Comparison of ENCODE assay signal across 1 cellular context in genomic region chr16:50697881-50698767, GRCh38.
TF ChIP-seq lines count a peak whose summit lies in the region.

No MANE protein-coding gene starts in this region.

TF ChIP-seq in GM12878, 131 proteins besides CTCF, POLR2A, EP300 and RAD21 (continued from another document and continues in another):
- TF ChIP-seq, protein P1, sequence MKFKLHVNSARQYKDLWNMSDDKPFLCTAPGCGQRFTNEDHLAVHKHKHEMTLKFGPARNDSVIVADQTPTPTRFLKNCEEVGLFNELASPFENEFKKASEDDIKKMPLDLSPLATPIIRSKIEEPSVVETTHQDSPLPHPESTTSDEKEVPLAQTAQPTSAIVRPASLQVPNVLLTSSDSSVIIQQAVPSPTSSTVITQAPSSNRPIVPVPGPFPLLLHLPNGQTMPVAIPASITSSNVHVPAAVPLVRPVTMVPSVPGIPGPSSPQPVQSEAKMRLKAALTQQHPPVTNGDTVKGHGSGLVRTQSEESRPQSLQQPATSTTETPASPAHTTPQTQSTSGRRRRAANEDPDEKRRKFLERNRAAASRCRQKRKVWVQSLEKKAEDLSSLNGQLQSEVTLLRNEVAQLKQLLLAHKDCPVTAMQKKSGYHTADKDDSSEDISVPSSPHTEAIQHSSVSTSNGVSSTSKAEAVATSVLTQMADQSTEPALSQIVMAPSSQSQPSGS (IDR thresholded peaks at IDR 0.05; ENCODE audit: low read length) = peak; percentile 74
- TF ChIP-seq NFYA (IDR thresholded peaks at IDR 0.05; ENCODE audit: borderline replicate concordance, low read depth, low read length) (no peak), JUND (IDR thresholded peaks at IDR 0.05; ENCODE audit: low read depth, low read length) (no peak), CUX1 (IDR thresholded peaks at IDR 0.05; ENCODE audit: insufficient replicate concordance, low read depth, low read length) (no peak), IKZF1 (conservative IDR thresholded peaks at IDR 0.05) (peak; percentile 95), EGR1 (IDR thresholded peaks at IDR 0.05; ENCODE audit: borderline replicate concordance in 1 of 2, low read depth in 2 of 2, low read length in 2 of 2) (peak in 1 of 2 experiments; percentile 81; a peak in 2 of 3 replicates), EZH2 (IDR thresholded peaks at IDR 0.05; ENCODE audit: borderline replicate concordance, control insufficient read depth, low read depth, low read length) (no peak), SUPT20H (IDR thresholded peaks at IDR 0.05; ENCODE audit: borderline replicate concordance, control insufficient read depth, low read depth, low read length) (no peak), NFXL1 (IDR thresholded peaks at IDR 0.05; ENCODE audit: borderline replicate concordance) (no peak), NBN (IDR thresholded peaks at IDR 0.05) (peak; percentile 83), TCF3 (IDR thresholded peaks at IDR 0.05; ENCODE audit: borderline replicate concordance, insufficient read depth, low read depth, low read length) (no peak), PAX8 (IDR thresholded peaks at IDR 0.05) (no peak), IKZF2 (IDR thresholded peaks at IDR 0.05) (peak; percentile 89 to 90), CHD1 (IDR thresholded peaks at IDR 0.05; ENCODE audit: low read depth, low read length) (no peak), RFX5 (IDR thresholded peaks at IDR 0.05; ENCODE audit: low read depth, low read length) (no peak), ZNF207 (IDR thresholded peaks at IDR 0.05; ENCODE audit: borderline replicate concordance) (peak; percentile 83), POLR2AphosphoS2 (IDR thresholded peaks at IDR 0.05; ENCODE audit: low read depth, low read length) (no peak; the same call in 1 of the 2 replicates), SREBF1 (IDR thresholded peaks at IDR 0.05; ENCODE audit: low read length) (no peak), EED (IDR thresholded peaks at IDR 0.05; ENCODE audit: low read depth) (peak; percentile 83), FOS (IDR thresholded peaks at IDR 0.05; ENCODE audit: borderline replicate concordance, extremely low read depth, insufficient read length) (no peak), SMC3 (IDR thresholded peaks at IDR 0.05; ENCODE audit: borderline replicate concordance, low read length) (no peak), ZNF274 (IDR thresholded peaks at IDR 0.05; ENCODE audit: insufficient read depth, insufficient read length) (no peak), LARP7 (IDR thresholded peaks at IDR 0.05) (peak; percentile 63; the same call in 1 of the 2 replicates), ZNF592 (IDR thresholded peaks at IDR 0.05) (no peak), YY1 (IDR thresholded peaks at IDR 0.05; ENCODE audit: low read depth, low read length) (peak; percentile 38; the same call in 1 of the 2 replicates), RBBP5 (conservative IDR thresholded peaks at IDR 0.05) (no peak; the same call in 1 of the 2 replicates), TAF1 (IDR thresholded peaks at IDR 0.05; ENCODE audit: borderline replicate concordance, low read depth, low read length) (no peak), CHD2 (IDR thresholded peaks at IDR 0.05; ENCODE audit: borderline replicate concordance, low read depth, low read length) (peak; percentile 14; the same call in 1 of the 2 replicates), HDAC2 (IDR thresholded peaks at IDR 0.05) (no peak), CREB1 (IDR thresholded peaks at IDR 0.05; ENCODE audit: low read depth) (no peak), RB1 (IDR thresholded peaks at IDR 0.05; ENCODE audit: borderline replicate concordance) (no peak), CREM (IDR thresholded peaks at IDR 0.05; ENCODE audit: low read depth) (no peak), MYC (IDR thresholded peaks at IDR 0.05; ENCODE audit: insufficient read depth, insufficient read length, insufficient replicate concordance, low read length, severe bottlenecking) (no peak)
- TF ChIP-seq, protein P2, sequence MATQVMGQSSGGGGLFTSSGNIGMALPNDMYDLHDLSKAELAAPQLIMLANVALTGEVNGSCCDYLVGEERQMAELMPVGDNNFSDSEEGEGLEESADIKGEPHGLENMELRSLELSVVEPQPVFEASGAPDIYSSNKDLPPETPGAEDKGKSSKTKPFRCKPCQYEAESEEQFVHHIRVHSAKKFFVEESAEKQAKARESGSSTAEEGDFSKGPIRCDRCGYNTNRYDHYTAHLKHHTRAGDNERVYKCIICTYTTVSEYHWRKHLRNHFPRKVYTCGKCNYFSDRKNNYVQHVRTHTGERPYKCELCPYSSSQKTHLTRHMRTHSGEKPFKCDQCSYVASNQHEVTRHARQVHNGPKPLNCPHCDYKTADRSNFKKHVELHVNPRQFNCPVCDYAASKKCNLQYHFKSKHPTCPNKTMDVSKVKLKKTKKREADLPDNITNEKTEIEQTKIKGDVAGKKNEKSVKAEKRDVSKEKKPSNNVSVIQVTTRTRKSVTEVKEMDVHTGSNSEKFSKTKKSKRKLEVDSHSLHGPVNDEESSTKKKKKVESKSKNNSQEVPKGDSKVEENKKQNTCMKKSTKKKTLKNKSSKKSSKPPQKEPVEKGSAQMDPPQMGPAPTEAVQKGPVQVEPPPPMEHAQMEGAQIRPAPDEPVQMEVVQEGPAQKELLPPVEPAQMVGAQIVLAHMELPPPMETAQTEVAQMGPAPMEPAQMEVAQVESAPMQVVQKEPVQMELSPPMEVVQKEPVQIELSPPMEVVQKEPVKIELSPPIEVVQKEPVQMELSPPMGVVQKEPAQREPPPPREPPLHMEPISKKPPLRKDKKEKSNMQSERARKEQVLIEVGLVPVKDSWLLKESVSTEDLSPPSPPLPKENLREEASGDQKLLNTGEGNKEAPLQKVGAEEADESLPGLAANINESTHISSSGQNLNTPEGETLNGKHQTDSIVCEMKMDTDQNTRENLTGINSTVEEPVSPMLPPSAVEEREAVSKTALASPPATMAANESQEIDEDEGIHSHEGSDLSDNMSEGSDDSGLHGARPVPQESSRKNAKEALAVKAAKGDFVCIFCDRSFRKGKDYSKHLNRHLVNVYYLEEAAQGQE (IDR thresholded peaks at IDR 0.05; ENCODE audit: low read depth, low read length) = no peak
- TF ChIP-seq, protein P3, sequence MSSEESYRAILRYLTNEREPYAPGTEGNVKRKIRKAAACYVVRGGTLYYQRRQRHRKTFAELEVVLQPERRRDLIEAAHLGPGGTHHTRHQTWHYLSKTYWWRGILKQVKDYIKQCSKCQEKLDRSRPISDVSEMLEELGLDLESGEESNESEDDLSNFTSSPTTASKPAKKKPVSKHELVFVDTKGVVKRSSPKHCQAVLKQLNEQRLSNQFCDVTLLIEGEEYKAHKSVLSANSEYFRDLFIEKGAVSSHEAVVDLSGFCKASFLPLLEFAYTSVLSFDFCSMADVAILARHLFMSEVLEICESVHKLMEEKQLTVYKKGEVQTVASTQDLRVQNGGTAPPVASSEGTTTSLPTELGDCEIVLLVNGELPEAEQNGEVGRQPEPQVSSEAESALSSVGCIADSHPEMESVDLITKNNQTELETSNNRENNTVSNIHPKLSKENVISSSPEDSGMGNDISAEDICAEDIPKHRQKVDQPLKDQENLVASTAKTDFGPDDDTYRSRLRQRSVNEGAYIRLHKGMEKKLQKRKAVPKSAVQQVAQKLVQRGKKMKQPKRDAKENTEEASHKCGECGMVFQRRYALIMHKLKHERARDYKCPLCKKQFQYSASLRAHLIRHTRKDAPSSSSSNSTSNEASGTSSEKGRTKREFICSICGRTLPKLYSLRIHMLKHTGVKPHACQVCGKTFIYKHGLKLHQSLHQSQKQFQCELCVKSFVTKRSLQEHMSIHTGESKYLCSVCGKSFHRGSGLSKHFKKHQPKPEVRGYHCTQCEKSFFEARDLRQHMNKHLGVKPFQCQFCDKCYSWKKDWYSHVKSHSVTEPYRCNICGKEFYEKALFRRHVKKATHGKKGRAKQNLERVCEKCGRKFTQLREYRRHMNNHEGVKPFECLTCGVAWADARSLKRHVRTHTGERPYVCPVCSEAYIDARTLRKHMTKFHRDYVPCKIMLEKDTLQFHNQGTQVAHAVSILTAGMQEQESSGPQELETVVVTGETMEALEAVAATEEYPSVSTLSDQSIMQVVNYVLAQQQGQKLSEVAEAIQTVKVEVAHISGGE (CRISPR knock-in tag; IDR thresholded peaks at IDR 0.05) = no peak
- TF ChIP-seq, protein P4, sequence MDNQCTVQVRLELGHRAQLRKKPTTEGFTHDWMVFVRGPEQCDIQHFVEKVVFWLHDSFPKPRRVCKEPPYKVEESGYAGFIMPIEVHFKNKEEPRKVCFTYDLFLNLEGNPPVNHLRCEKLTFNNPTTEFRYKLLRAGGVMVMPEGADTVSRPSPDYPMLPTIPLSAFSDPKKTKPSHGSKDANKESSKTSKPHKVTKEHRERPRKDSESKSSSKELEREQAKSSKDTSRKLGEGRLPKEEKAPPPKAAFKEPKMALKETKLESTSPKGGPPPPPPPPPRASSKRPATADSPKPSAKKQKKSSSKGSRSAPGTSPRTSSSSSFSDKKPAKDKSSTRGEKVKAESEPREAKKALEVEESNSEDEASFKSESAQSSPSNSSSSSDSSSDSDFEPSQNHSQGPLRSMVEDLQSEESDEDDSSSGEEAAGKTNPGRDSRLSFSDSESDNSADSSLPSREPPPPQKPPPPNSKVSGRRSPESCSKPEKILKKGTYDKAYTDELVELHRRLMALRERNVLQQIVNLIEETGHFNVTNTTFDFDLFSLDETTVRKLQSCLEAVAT (IDR thresholded peaks at IDR 0.05) = peak; percentile 10; the same call in 1 of the 2 replicates
